Comparison of ENCODE assay signal across 9 cellular contexts in genomic region chr2:42722328-42723190, GRCh38. TPM values are rescaled to one million over a fixed set of nuclear protein-coding genes. Genes with fewer than 3 reads are reported as not detected.
DNase-seq lines count a peak whose midpoint lies in the region; ATAC-seq and TF ChIP-seq lines count a peak whose summit lies in the region.
"Had no signal": no experiment of that assay in that cellular context is flagged by ENCODE, and none has a peak within 500 bp of the region (broad histone marks: within the 10 kb centered on the region; RNA-seq: fewer than 3 reads in every experiment).

No MANE protein-coding gene starts in this region.

- no peaks in the 10 kb centered on the region for H3K9me3 Mint-ChIP-seq in MCF 10A (ENCODE audit: unreplicated experiment)
- H3K9me3 Mint-ChIP-seq: IgD-negative memory B cell had no signal

- BruUV-seq in MCF 10A (replicated peaks; lab: Mats Ljungman, UMichigan) = no TSS peak

- no peak overlapping the region for H3K4me3 Mint-ChIP-seq in MCF 10A (ENCODE audit: unreplicated experiment)
- H3K4me3 Mint-ChIP-seq: IgD-negative memory B cell had no signal

- H3K27ac ChIP-seq in lower lobe of right lung (peak overlapping the region; percentile 67), coronary artery (peak overlapping the region in 1 of 2 donors; percentile 45)

- H3K27me3 ChIP-seq in lower lobe of right lung (ENCODE audit: low read depth) = no peaks in the 10 kb centered on the region

- no peaks in the 10 kb centered on the region for H3K27me3 Mint-ChIP-seq in MCF 10A (ENCODE audit: insufficient read depth, unreplicated experiment)
- H3K27me3 Mint-ChIP-seq: IgD-negative memory B cell had no signal

- peaks cover 7% of the 10 kb centered on the region for H3K4me1 Mint-ChIP-seq in MCF 10A (ENCODE audit: insufficient read depth, unreplicated experiment)

- ATAC-seq in GM18508 (IDR thresholded peaks at IDR 0.05; ENCODE audit: insufficient read depth, unreplicated experiment) (peak; percentile 80), HG02852 (IDR thresholded peaks at IDR 0.05; ENCODE audit: unreplicated experiment) (peak; percentile 98), lower lobe of right lung (peak; percentile 90 to 95)

- peaks cover 13% of the 10 kb centered on the region for H3K4me1 ChIP-seq in lower lobe of right lung

- no peaks in the 10 kb centered on the region for H3K36me3 Mint-ChIP-seq in MCF 10A (ENCODE audit: insufficient read depth, unreplicated experiment)

- no peak overlapping the region for H3K27ac Mint-ChIP-seq in MCF 10A (ENCODE audit: low read depth, unreplicated experiment)

- H3K36me3 ChIP-seq in lower lobe of right lung = no peaks in the 10 kb centered on the region

- DNase-seq in AG08395 (ENCODE audit: low spot score) (peak; percentile 81), NCI-H2196 (lab: John Stamatoyannopoulos, UW; ENCODE audit: unreplicated experiment) (peak; percentile 73), MCF 10A (ENCODE audit: unreplicated experiment) (peak; percentile 69), lower lobe of right lung (peak; percentile 81), coronary artery (ENCODE audit: low spot score) (no peak), T-helper 9 cell (no peak)

- TF ChIP-seq CTCF in MCF 10A (IDR thresholded peaks at IDR 0.05; ENCODE audit: unreplicated experiment) (no peak), lower lobe of right lung (IDR thresholded peaks at IDR 0.05) (no peak), coronary artery (IDR thresholded peaks at IDR 0.05) (no peak)

- H3K9me3 ChIP-seq in lower lobe of right lung = no peaks in the 10 kb centered on the region

- intact Hi-C loops in MCF 10A (cut with micrococcal nuclease) (no loop called here), lower lobe of right lung (cut with DNase I) (no loop called here)

- CTCF ChIA-PET in MCF 10A (lab: Yijun Ruan, JAX) = interaction anchor here (0.6 to 0.7 kb wide), 3 partner anchors 8 to 36 kb away, joined by 3 to 4 read pairs (median 3); no protein-coding TSS in a partner anchor

- POLR2A ChIA-PET in MCF 10A (lab: Yijun Ruan, JAX) = interaction anchor here (0.7 to 1.3 kb wide), 3 partner anchors 10 to 297 kb away, joined by 3 read pairs; no protein-coding TSS in a partner anchor

- H3K4me3 ChIP-seq in lower lobe of right lung = no peak overlapping the region
- H3K4me3 ChIP-seq in coronary artery = no peak overlapping the region

RNA-seq across cellular contexts. Expression of gene OXER1, which starts 41.4 kb away (rescaled TPM):
- not detected in 2 replicates for total RNA-seq in MCF 10A (2022)
- 1.9 TPM for total RNA-seq in lower lobe of right lung

Comparison
In these comparisons a context has a peak if more than half of its experiments do, and no peak if none do; other contexts are left out.
1. DNase-seq: peak in AG08395 (single experiment), NCI-H2196 (single experiment), MCF 10A (single experiment) and lower lobe of right lung (single experiment); none in coronary artery (single experiment) and T-helper 9 cell (single experiment).
2. Peak in every context shown above with its lines, with median percentiles within 50 percentile points of each other: ATAC-seq.